1 cellular context compared by ENCODE assay signal in the genomic region with DNA sequence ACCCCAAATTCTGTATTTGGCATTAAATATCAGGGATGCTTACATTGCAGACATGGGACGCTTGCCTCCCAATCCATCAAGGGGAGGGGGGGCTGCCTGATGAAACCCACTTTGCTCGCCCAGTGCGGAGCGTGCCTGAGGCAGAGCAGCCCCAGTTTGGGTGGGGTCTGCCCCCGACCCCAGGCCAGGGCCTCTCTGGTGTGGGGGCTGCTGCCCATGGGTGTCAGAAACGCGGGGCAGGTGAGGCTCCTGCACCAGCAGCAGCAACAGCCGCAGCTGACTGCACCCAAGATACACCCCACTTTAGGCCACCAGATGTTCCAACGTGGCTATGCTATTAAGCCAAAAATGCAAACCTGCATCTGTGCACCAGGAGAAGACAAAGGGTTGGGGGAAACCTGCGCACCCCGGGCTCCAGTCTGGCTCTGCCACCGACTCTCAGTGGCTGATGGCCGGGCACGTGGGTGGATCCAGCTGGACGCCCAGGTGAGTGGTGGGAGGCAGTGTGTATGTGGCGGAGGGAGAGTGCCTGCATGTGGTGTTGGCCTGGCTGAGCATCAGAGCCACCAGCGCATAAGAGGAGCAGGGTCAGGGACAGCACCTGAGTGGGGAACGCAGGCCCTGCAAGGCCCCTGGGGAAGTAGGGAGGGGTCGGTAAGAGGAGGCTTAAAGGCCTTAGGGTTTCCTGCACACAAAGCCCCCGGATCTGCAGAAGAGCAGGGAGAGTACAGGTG.
TF ChIP-seq lines count a peak whose summit lies in the region.

No MANE protein-coding gene starts in this region.

TF ChIP-seq in H1, 55 proteins besides CTCF, POLR2A, EP300 and RAD21:
- TF ChIP-seq NANOG (IDR thresholded peaks at IDR 0.05; ENCODE audit: insufficient read depth, low read depth, low read length, poor library complexity, severe bottlenecking) (no peak), KDM5A (IDR thresholded peaks at IDR 0.05; ENCODE audit: low read length) (no peak), TEAD4 (IDR thresholded peaks at IDR 0.05; ENCODE audit: low read depth, low read length) (no peak), BRCA1 (IDR thresholded peaks at IDR 0.05; ENCODE audit: low read depth, low read length) (no peak)
- TF ChIP-seq, protein P1, sequence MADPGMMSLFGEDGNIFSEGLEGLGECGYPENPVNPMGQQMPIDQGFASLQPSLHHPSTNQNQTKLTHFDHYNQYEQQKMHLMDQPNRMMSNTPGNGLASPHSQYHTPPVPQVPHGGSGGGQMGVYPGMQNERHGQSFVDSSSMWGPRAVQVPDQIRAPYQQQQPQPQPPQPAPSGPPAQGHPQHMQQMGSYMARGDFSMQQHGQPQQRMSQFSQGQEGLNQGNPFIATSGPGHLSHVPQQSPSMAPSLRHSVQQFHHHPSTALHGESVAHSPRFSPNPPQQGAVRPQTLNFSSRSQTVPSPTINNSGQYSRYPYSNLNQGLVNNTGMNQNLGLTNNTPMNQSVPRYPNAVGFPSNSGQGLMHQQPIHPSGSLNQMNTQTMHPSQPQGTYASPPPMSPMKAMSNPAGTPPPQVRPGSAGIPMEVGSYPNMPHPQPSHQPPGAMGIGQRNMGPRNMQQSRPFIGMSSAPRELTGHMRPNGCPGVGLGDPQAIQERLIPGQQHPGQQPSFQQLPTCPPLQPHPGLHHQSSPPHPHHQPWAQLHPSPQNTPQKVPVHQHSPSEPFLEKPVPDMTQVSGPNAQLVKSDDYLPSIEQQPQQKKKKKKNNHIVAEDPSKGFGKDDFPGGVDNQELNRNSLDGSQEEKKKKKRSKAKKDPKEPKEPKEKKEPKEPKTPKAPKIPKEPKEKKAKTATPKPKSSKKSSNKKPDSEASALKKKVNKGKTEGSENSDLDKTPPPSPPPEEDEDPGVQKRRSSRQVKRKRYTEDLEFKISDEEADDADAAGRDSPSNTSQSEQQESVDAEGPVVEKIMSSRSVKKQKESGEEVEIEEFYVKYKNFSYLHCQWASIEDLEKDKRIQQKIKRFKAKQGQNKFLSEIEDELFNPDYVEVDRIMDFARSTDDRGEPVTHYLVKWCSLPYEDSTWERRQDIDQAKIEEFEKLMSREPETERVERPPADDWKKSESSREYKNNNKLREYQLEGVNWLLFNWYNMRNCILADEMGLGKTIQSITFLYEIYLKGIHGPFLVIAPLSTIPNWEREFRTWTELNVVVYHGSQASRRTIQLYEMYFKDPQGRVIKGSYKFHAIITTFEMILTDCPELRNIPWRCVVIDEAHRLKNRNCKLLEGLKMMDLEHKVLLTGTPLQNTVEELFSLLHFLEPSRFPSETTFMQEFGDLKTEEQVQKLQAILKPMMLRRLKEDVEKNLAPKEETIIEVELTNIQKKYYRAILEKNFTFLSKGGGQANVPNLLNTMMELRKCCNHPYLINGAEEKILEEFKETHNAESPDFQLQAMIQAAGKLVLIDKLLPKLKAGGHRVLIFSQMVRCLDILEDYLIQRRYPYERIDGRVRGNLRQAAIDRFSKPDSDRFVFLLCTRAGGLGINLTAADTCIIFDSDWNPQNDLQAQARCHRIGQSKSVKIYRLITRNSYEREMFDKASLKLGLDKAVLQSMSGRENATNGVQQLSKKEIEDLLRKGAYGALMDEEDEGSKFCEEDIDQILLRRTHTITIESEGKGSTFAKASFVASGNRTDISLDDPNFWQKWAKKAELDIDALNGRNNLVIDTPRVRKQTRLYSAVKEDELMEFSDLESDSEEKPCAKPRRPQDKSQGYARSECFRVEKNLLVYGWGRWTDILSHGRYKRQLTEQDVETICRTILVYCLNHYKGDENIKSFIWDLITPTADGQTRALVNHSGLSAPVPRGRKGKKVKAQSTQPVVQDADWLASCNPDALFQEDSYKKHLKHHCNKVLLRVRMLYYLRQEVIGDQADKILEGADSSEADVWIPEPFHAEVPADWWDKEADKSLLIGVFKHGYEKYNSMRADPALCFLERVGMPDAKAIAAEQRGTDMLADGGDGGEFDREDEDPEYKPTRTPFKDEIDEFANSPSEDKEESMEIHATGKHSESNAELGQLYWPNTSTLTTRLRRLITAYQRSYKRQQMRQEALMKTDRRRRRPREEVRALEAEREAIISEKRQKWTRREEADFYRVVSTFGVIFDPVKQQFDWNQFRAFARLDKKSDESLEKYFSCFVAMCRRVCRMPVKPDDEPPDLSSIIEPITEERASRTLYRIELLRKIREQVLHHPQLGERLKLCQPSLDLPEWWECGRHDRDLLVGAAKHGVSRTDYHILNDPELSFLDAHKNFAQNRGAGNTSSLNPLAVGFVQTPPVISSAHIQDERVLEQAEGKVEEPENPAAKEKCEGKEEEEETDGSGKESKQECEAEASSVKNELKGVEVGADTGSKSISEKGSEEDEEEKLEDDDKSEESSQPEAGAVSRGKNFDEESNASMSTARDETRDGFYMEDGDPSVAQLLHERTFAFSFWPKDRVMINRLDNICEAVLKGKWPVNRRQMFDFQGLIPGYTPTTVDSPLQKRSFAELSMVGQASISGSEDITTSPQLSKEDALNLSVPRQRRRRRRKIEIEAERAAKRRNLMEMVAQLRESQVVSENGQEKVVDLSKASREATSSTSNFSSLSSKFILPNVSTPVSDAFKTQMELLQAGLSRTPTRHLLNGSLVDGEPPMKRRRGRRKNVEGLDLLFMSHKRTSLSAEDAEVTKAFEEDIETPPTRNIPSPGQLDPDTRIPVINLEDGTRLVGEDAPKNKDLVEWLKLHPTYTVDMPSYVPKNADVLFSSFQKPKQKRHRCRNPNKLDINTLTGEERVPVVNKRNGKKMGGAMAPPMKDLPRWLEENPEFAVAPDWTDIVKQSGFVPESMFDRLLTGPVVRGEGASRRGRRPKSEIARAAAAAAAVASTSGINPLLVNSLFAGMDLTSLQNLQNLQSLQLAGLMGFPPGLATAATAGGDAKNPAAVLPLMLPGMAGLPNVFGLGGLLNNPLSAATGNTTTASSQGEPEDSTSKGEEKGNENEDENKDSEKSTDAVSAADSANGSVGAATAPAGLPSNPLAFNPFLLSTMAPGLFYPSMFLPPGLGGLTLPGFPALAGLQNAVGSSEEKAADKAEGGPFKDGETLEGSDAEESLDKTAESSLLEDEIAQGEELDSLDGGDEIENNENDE (IDR thresholded peaks at IDR 0.05; ENCODE audit: insufficient replicate concordance, low read length), result no peak
TF ChIP-seq in H1: peak in this region for 0.
